In genomic region chr22:50186181-50186731, GRCh38 we compare ENCODE assay signal across 8 cellular contexts. TPM values are rescaled to one million over a fixed set of nuclear protein-coding genes. Genes with fewer than 3 reads are reported as not detected.
DNase-seq lines count a peak whose midpoint lies in the region; ATAC-seq, FAIRE-seq and TF ChIP-seq lines count a peak whose summit lies in the region.

No MANE protein-coding gene starts in this region.

- intact Hi-C loops in activated CD4-positive, alpha-beta T cell treated with anti-CD3 and anti-CD28 coated beads, Interleukin-2, amount 10 ng/mL, durations not matched to agents 24 days and 14 days (cut with micrococcal nuclease): loop anchor here (5.0 kb wide), 1 partner anchor 249 kb away; no protein-coding TSS in a partner anchor
- intact Hi-C loops in left lung (cut with DNase I): no loop called here

- H3K4me1 Mint-ChIP-seq in activated CD4-positive, alpha-beta T cell treated with anti-CD3 and anti-CD28 coated beads, Interleukin-2, amount 10 ng/mL, durations not matched to agents 24 days and 14 days: peaks cover 21% of the 10 kb centered on the region
- peaks cover 4% of the 10 kb centered on the region for H3K4me1 Mint-ChIP-seq in astrocyte (ENCODE audit: low read depth, unreplicated experiment)

- FAIRE-seq in astrocyte (lab: Jason Lieb, UNC): no peak

- H3K27ac ChIP-seq in astrocyte (ENCODE audit: low read depth, low read length) (no peak overlapping the region), left lung (peak overlapping the region; percentile 62 to 77), thoracic aorta (peak overlapping the region in 1 of 2 donors; percentile 49)

- H4K20me1 ChIP-seq in astrocyte (ENCODE audit: insufficient read depth, low read length): peaks cover 32% of the 10 kb centered on the region

- peak overlapping the region; percentile 90 for H3K4me2 ChIP-seq in astrocyte (ENCODE audit: low read length)

- peaks cover 27% of the 10 kb centered on the region for H3K4me1 ChIP-seq in astrocyte (ENCODE audit: insufficient read depth, low read length)
- peaks cover 24 to 71% of the 10 kb centered on the region in 2 donors for H3K4me1 ChIP-seq in left lung
- H3K4me1 ChIP-seq in thoracic aorta (ENCODE audit: control insufficient read depth in 1 of 2, low read depth in 2 of 2): peaks cover 37 to 54% of the 10 kb centered on the region in 2 donors

- no peaks in the 10 kb centered on the region for H3K9me3 Mint-ChIP-seq in activated CD4-positive, alpha-beta T cell treated with anti-CD3 and anti-CD28 coated beads, Interleukin-2, amount 10 ng/mL, durations not matched to agents 24 days and 14 days
- no peaks in the 10 kb centered on the region for H3K9me3 Mint-ChIP-seq in astrocyte (ENCODE audit: unreplicated experiment)

- in situ Hi-C loops in GM13977 (cut with MboI; ENCODE audit: low pct_unique_long_range_greater_than_20kb, low sequenced_read_pairs, unreplicated experiment): no loop called here

- peaks cover 7% of the 10 kb centered on the region for H3K36me3 Mint-ChIP-seq in activated CD4-positive, alpha-beta T cell treated with anti-CD3 and anti-CD28 coated beads, Interleukin-2, amount 10 ng/mL, durations not matched to agents 24 days and 14 days (ENCODE audit: low read depth)
- H3K36me3 Mint-ChIP-seq in astrocyte (ENCODE audit: low read depth, unreplicated experiment): no peaks in the 10 kb centered on the region

- H3K27ac Mint-ChIP-seq in activated CD4-positive, alpha-beta T cell treated with anti-CD3 and anti-CD28 coated beads, Interleukin-2, amount 10 ng/mL, durations not matched to agents 24 days and 14 days: peak overlapping the region; percentile 92
- peak overlapping the region; percentile 10 for H3K27ac Mint-ChIP-seq in astrocyte (ENCODE audit: unreplicated experiment)

- no peak overlapping the region for H2AFZ ChIP-seq in astrocyte (ENCODE audit: low read depth, low read length)

- H3K36me3 ChIP-seq in astrocyte (ENCODE audit: insufficient read depth, low read length): no peaks in the 10 kb centered on the region
- H3K36me3 ChIP-seq in left lung: no peaks in the 10 kb centered on the region
- H3K36me3 ChIP-seq in thoracic aorta: no peaks in the 10 kb centered on the region

- no peaks in the 10 kb centered on the region for H3K9me3 ChIP-seq in astrocyte (ENCODE audit: insufficient read depth, low read depth, low read length)
- H3K9me3 ChIP-seq in left lung: no peaks in the 10 kb centered on the region
- no peaks in the 10 kb centered on the region for H3K9me3 ChIP-seq in thoracic aorta

- peak overlapping the region; percentile 71 for H3K9ac ChIP-seq in astrocyte (ENCODE audit: low read length)

- peaks cover 44% of the 10 kb centered on the region for H3K79me2 ChIP-seq in astrocyte (ENCODE audit: insufficient read depth, low read length)

- H3K27me3 Mint-ChIP-seq in activated CD4-positive, alpha-beta T cell treated with anti-CD3 and anti-CD28 coated beads, Interleukin-2, amount 10 ng/mL, durations not matched to agents 24 days and 14 days: peaks cover 2% of the 10 kb centered on the region
- H3K27me3 Mint-ChIP-seq in astrocyte (ENCODE audit: low read depth, unreplicated experiment): no peaks in the 10 kb centered on the region

- ATAC-seq in left lung (no peak), thoracic aorta (ENCODE audit: insufficient number of reproducible peaks, low FRiP score, low read depth) (no peak), HG02885 (IDR thresholded peaks at IDR 0.05; ENCODE audit: poor library complexity, unreplicated experiment) (no peak), GM19463 (IDR thresholded peaks at IDR 0.05; ENCODE audit: unreplicated experiment) (no peak)

- H3K4me3 ChIP-seq in astrocyte (ENCODE audit: insufficient read depth, low read depth, low read length) (peak overlapping the region; percentile 56), left lung (peak overlapping the region; percentile 62 to 77), thoracic aorta (peak overlapping the region; percentile 93)

- DNase-seq in activated CD4-positive, alpha-beta T cell treated with anti-CD3 and anti-CD28 coated beads, Interleukin-2, amount 10 ng/mL, durations not matched to agents 24 days and 14 days: peak; percentile 70
- DNase-seq in activated CD4-positive, alpha-beta T cell treated with anti-CD3 and anti-CD28 coated beads for 1 hour: no peak
- DNase-seq in astrocyte (ENCODE audit: low read depth) (no peak), left lung (peak in 1 of 2 donors; percentile 85), thoracic aorta (ENCODE audit: low spot score) (no peak), GM13977 (ENCODE audit: low spot score) (no peak)

- H3K27me3 ChIP-seq in astrocyte (ENCODE audit: insufficient read depth, low read length): no peaks in the 10 kb centered on the region
- no peaks in the 10 kb centered on the region for H3K27me3 ChIP-seq in left lung
- H3K27me3 ChIP-seq in thoracic aorta (replicated peaks; ENCODE audit: insufficient read depth): no peaks in the 10 kb centered on the region

- peak overlapping the region; percentile 96 for H3K4me3 Mint-ChIP-seq in activated CD4-positive, alpha-beta T cell treated with anti-CD3 and anti-CD28 coated beads, Interleukin-2, amount 10 ng/mL, durations not matched to agents 24 days and 14 days
- H3K4me3 Mint-ChIP-seq in astrocyte (ENCODE audit: unreplicated experiment): peak overlapping the region; percentile 92

- TF ChIP-seq CTCF in astrocyte (IDR thresholded peaks at IDR 0.05; ENCODE audit: insufficient read depth, low read depth, low read length): no peak
- TF ChIP-seq CTCF in left lung (IDR thresholded peaks at IDR 0.05): no peak
- TF ChIP-seq CTCF in thoracic aorta (IDR thresholded peaks at IDR 0.05): no peak
- no peak for TF ChIP-seq CTCF in GM13977 (IDR thresholded peaks at IDR 0.05; ENCODE audit: extremely low read depth, insufficient read depth, missing control alignments)

RNA-seq across cellular contexts. Expression of gene TRABD, which starts 0.5 kb away (rescaled TPM):
- total RNA-seq in activated CD4-positive, alpha-beta T cell treated with anti-CD3 and anti-CD28 coated beads, Interleukin-2, amount 10 ng/mL, durations not matched to agents 24 days and 14 days: 94.4 and 97.4 TPM in 2 replicates
- total RNA-seq in astrocyte (34.0 and 35.7 TPM in 2 replicates), left lung (10 to 100 TPM; 37.5 to 54.2 TPM), thoracic aorta (10 to 100 TPM; 31.7 to 40.6 TPM)

RNA-seq across cellular contexts. Expression of gene SELENOO, which starts 14.6 kb away (rescaled TPM):
- total RNA-seq in activated CD4-positive, alpha-beta T cell treated with anti-CD3 and anti-CD28 coated beads, Interleukin-2, amount 10 ng/mL, durations not matched to agents 24 days and 14 days: 24.0 and 25.2 TPM in 2 replicates
- total RNA-seq in astrocyte (16.9 and 18.5 TPM in 2 replicates), left lung (10 to 100 TPM; 19.5 to 22.0 TPM), thoracic aorta (10 to 100 TPM; 25.6 to 41.0 TPM)

RNA-seq across cellular contexts. Expression of gene PANX2, which starts 15.7 kb away (rescaled TPM):
- 1.4 and 1.6 TPM in 2 replicates for total RNA-seq in activated CD4-positive, alpha-beta T cell treated with anti-CD3 and anti-CD28 coated beads, Interleukin-2, amount 10 ng/mL, durations not matched to agents 24 days and 14 days
- 2.3 and 2.8 TPM in 2 replicates for total RNA-seq in astrocyte
- 1 to 10 TPM; 2.1 to 4.6 TPM for total RNA-seq in left lung
- 1 to 10 TPM; 2.5 to 4.1 TPM for total RNA-seq in thoracic aorta

RNA-seq across cellular contexts. Expression of gene TUBGCP6, which starts 58.6 kb away (rescaled TPM):
- total RNA-seq in activated CD4-positive, alpha-beta T cell treated with anti-CD3 and anti-CD28 coated beads, Interleukin-2, amount 10 ng/mL, durations not matched to agents 24 days and 14 days: 51.1 and 51.7 TPM in 2 replicates
- 25.4 and 26.3 TPM in 2 replicates for total RNA-seq in astrocyte
- total RNA-seq in left lung: 10 to 100 TPM; 40.8 to 41.3 TPM
- total RNA-seq in thoracic aorta: 10 to 100 TPM; 52.3 to 80.1 TPM
